8 cellular contexts compared by ENCODE assay signal in the genomic region with DNA sequence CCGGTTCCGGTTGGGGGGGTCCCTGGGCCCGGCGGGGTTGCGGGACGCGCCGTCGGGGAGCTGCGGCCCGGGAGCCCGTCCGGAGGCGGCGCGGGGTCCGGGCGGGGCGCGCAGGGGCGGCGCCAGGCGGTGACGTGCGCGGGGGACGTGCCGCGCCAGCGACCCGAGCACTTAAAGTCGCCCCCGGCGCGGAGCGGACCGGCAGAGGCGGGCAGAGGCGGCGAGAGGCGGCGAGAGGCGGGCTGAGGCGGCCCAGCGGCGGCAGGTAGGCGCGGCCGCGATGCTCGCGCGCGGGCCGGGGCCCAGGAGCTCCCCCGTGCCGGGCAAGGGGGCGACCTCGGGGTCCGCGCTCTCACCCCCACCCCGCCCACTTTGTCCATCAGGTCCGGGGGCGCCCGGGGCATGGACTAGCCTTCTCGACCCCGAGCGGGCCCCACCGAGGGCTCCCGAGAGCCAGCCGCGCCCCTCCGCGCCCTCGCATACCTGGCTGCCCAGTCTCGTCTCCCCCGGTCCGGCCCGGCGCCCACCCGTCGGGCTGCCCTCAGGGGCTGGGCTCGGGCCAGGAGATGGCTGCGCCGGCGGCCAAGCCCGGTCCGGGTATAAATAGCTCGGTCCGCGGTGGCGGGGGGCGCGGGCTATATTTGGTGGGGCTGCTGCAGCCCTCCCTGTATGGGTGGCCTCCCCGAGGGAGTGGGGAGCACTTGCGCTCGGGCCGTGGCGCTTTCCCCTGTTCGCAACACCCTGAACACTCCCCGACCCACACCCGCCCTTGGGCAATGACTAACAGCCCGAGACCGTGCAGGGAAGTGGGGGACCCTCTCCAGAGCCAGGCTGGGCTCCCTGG. TPM values are rescaled to one million over a fixed set of nuclear protein-coding genes. Genes with fewer than 3 reads are reported as not detected.
DNase-seq lines count a peak whose midpoint lies in the region; ATAC-seq and TF ChIP-seq lines count a peak whose summit lies in the region.

TSS of gene SLC16A3 (plus strand) at position 201 of the 844 bp plus-strand sequence. CDS start 6,967 bp downstream, outside the sequence.

- ATAC-seq in GM18867 (IDR thresholded peaks at IDR 0.05; ENCODE audit: unreplicated experiment) (peak; percentile 43), HG03342 (IDR thresholded peaks at IDR 0.05; ENCODE audit: unreplicated experiment) (peak; percentile 39)

- H3K27me3 ChIP-seq in AG04450 (ENCODE audit: control insufficient read depth, insufficient read depth, low read length) (no peaks in the 10 kb centered on the region), ascending aorta (no peaks in the 10 kb centered on the region), sigmoid colon (peaks cover 5 to 19% (median 16%) of the 10 kb centered on the region in 3 donors)

- intact Hi-C loops in ascending aorta (cut with DNase I) (loop anchor here (2.0 kb wide), 1 partner anchor 14 kb away; no protein-coding TSS in a partner anchor), sigmoid colon (cut with DNase I) (no loop called here)

- POLR2A ChIA-PET in AG04450 (lab: Yijun Ruan, JAX), result interaction anchor here (0.6 to 1.7 kb wide), 7 partner anchors 14 to 191 kb away, joined by 3 to 16 read pairs (median 5); partner anchors contain the start of genes CCDC57, DCXR and SECTM1

- CTCF ChIA-PET in AG04450 (lab: Charles Lee), result interaction anchor here (1.2 kb wide), 1 partner anchor 23 kb away, joined by 6 read pairs; no protein-coding TSS in a partner anchor

- 2 to 4% methylated on average over 104 of the region's 104 CpGs for WGBS in sigmoid colon, 2 donors

- H3K36me3 ChIP-seq in ascending aorta, result no peaks in the 10 kb centered on the region
- no peaks in the 10 kb centered on the region for H3K36me3 ChIP-seq in sigmoid colon

- DNase-seq in AG04450 (ENCODE audit: low read depth, low spot score), result no peak
- peak; percentile 66 for DNase-seq in SK-N-DZ (ENCODE audit: low spot score)
- DNase-seq in ascending aorta (ENCODE audit: low spot score in 2 of 2), result peak in 1 of 2 donors; percentile 76
- peak; percentile 91 for DNase-seq in hepatic stellate cell (ENCODE audit: low spot score)
- peak; percentile 83 for DNase-seq in sigmoid colon
- DNase-seq in cortex of kidney (lab: John Stamatoyannopoulos, UW), result no peak

- H3K9me3 ChIP-seq in AG04450 (ENCODE audit: control insufficient read depth, insufficient read depth, low read length) (no peaks in the 10 kb centered on the region; the same call in 1 of the 2 replicates), ascending aorta (no peaks in the 10 kb centered on the region), sigmoid colon (no peaks in the 10 kb centered on the region)

- peaks cover 8 to 20% of the 10 kb centered on the region in 2 donors for H3K4me1 ChIP-seq in ascending aorta
- H3K4me1 ChIP-seq in sigmoid colon, result peaks cover 0 to 49% (median 40%) of the 10 kb centered on the region in 4 donors

- H3K27ac ChIP-seq in AG04450 (ENCODE audit: low read depth, low read length), result peak within 1 kb of the TSS; percentile 39
- peak within 1 kb of the TSS; percentile 88 to 89 for H3K27ac ChIP-seq in ascending aorta
- peak within 1 kb of the TSS; percentile 87 to 94 (median 90) for H3K27ac ChIP-seq in sigmoid colon

- TF ChIP-seq EP300 in sigmoid colon (IDR thresholded peaks at IDR 0.05), result no peak

- peak within 1 kb of the TSS; percentile 76 for H3K4me3 ChIP-seq in AG04450 (ENCODE audit: low read depth, low read length)
- peak within 1 kb of the TSS; percentile 59 to 70 for H3K4me3 ChIP-seq in ascending aorta
- H3K4me3 ChIP-seq in sigmoid colon, result peak within 1 kb of the TSS; percentile 32 to 81 (median 64)

- TF ChIP-seq CTCF in AG04450 (IDR thresholded peaks at IDR 0.05; ENCODE audit: low read depth, low read length), result no peak
- TF ChIP-seq CTCF in ascending aorta (IDR thresholded peaks at IDR 0.05), result no peak
- no peak for TF ChIP-seq CTCF in sigmoid colon (IDR thresholded peaks at IDR 0.05)

- no peak for TF ChIP-seq POLR2A in sigmoid colon (IDR thresholded peaks at IDR 0.05)

RNA-seq across cellular contexts. Expression of gene SLC16A3, which starts in this region (rescaled TPM):
- polyA plus RNA-seq in AG04450 (2011; rRNA removed) (61.7 and 80.3 TPM in 2 replicates), sigmoid colon (100 to 1,000 TPM in 1 of 3 donors, 10 to 100 TPM in 2; 10.8 to 140 (median 37.9) TPM)
- polyA minus RNA-seq in AG04450 (2011; rRNA and poly(A)+ RNA removed), result 49.6 and 71.2 TPM in 2 replicates
- 70.5 and 78.7 TPM in 2 replicates for polyA plus RNA-seq in SK-N-DZ (2014; cell fraction: cytosol; rRNA removed)
- 43.3 and 51.0 TPM in 2 replicates for polyA plus RNA-seq in SK-N-DZ (2014; cell fraction: nucleus; rRNA removed)
- total RNA-seq in ascending aorta (253 TPM), sigmoid colon (10 to 100 TPM in 3 of 4 donors, 1 to 10 TPM in 1; 9.6 to 19.7 (median 11.6) TPM)

Comparison
In these comparisons a context has a peak if more than half of its experiments do, and no peak if none do; other contexts are left out.
1. RNA of gene SLC16A3 (total RNA-seq): 253 TPM in ascending aorta (single experiment); 9.6 to 19.7 TPM in sigmoid colon; every median in the first group is over 10 times any median in the second.
2. DNase-seq: peak in SK-N-DZ (single experiment), hepatic stellate cell (single experiment) and sigmoid colon (single experiment); none in AG04450 (single experiment) and cortex of kidney (single experiment).
3. H3K27ac ChIP-seq: peak in every context shown above with its lines; median percentile 90 in sigmoid colon; 88 in ascending aorta; 39 in AG04450.
4. Peak in every context shown above with its lines, with median percentiles within 50 percentile points of each other: H3K4me3 ChIP-seq.